2 cellular contexts compared by ENCODE assay signal in genomic region chr18:35331367-35332087, GRCh38.
TF ChIP-seq lines count a peak whose summit lies in the region.

No MANE protein-coding gene starts in this region.

TF ChIP-seq in H1, 55 proteins besides CTCF, POLR2A, EP300 and RAD21:
- no peak for TF ChIP-seq HDAC2 (IDR thresholded peaks at IDR 0.05; ENCODE audit: borderline replicate concordance in 1 of 2, low read depth in 2 of 2, low read length in 2 of 2)
- TF ChIP-seq HDAC6 (IDR thresholded peaks at IDR 0.05; ENCODE audit: low read depth, low read length): no peak
- TF ChIP-seq SP1 (IDR thresholded peaks at IDR 0.05; ENCODE audit: low read depth, low read length): 0 out of 2 replicates have a peak, but pooled peaks have one; percentile 30
- no peak for TF ChIP-seq ATF2 (IDR thresholded peaks at IDR 0.05; ENCODE audit: low read length)
- no peak for TF ChIP-seq PHF8 (conservative IDR thresholded peaks at IDR 0.05; ENCODE audit: low read depth, low read length)
- no peak for TF ChIP-seq EGR1 (IDR thresholded peaks at IDR 0.05; ENCODE audit: borderline replicate concordance, low read depth, low read length)
- no peak for TF ChIP-seq SIRT6 (IDR thresholded peaks at IDR 0.05; ENCODE audit: low read length)
- TF ChIP-seq TAF7 (optimal IDR thresholded peaks at IDR 0.05; ENCODE audit: borderline replicate concordance, low read depth, low read length): no peak
TF ChIP-seq in H1: peak in this region for 1.

TF ChIP-seq in HepG2, 621 proteins besides CTCF, POLR2A, EP300 and RAD21:
- TF ChIP-seq ZNF430 (CRISPR knock-in tag; IDR thresholded peaks at IDR 0.05) (no peak), NFATC3 (CRISPR knock-in tag; IDR thresholded peaks at IDR 0.05) (no peak), ISL2 (CRISPR knock-in tag; IDR thresholded peaks at IDR 0.05) (no peak), SCMH1 (CRISPR knock-in tag; IDR thresholded peaks at IDR 0.05; ENCODE audit: borderline replicate concordance) (no peak), POLR2G (IDR thresholded peaks at IDR 0.05; ENCODE audit: low read depth, low read length) (peak; percentile 61), RBM22 (optimal IDR thresholded peaks at IDR 0.05; ENCODE audit: low read length) (peak; percentile 89), FOXA1 (IDR thresholded peaks at IDR 0.05) (no peak), FOXA1 (CRISPR knock-in tag; IDR thresholded peaks at IDR 0.05) (no peak), HNRNPUL1 (IDR thresholded peaks at IDR 0.05; ENCODE audit: low read depth, low read length) (no peak), POLR2AphosphoS2 (IDR thresholded peaks at IDR 0.05; ENCODE audit: low read depth, low read length) (peak; percentile 58; the same call in 1 of the 2 replicates), ZBTB38 (CRISPR knock-in tag; IDR thresholded peaks at IDR 0.05) (no peak), ZSCAN29 (CRISPR knock-in tag; conservative IDR thresholded peaks at IDR 0.05) (no peak), XRCC5 (optimal IDR thresholded peaks at IDR 0.05; ENCODE audit: low read length) (no peak), E2F1 (CRISPR knock-in tag; IDR thresholded peaks at IDR 0.05) (no peak), JUN (CRISPR knock-in tag; IDR thresholded peaks at IDR 0.05) (no peak), PAF1 (CRISPR knock-in tag; IDR thresholded peaks at IDR 0.05) (peak; percentile 10; the same call in 1 of the 2 replicates)
